ENCODE assay signal across 1 cellular context in genomic region chr11:34916810-34917780, GRCh38.
A peak's percentile ranks its signal among the peaks of the same experiment; 100 is the strongest.
TF ChIP-seq lines count a peak whose summit lies in the region.

No MANE protein-coding gene starts in this region.

TF ChIP-seq in K562, 482 proteins besides CTCF, POLR2A, EP300 and RAD21 (continued from another document):
- TF ChIP-seq E2F4 (CRISPR knock-in tag; IDR thresholded peaks at IDR 0.05; ENCODE audit: low read depth) (0 out of 2 replicates have a peak, but pooled peaks have one; percentile 14), LCOR (CRISPR knock-in tag; IDR thresholded peaks at IDR 0.05) (no peak), MNT (conservative IDR thresholded peaks at IDR 0.05) (no peak), MEF2A (IDR thresholded peaks at IDR 0.05; ENCODE audit: control insufficient read depth, low read depth, low read length) (no peak), NKRF (IDR thresholded peaks at IDR 0.05; ENCODE audit: borderline replicate concordance) (0 out of 2 replicates have a peak, but pooled peaks have one; percentile 6)
